Comparison of ENCODE assay signal across 18 cellular contexts in genomic region chr17:82343560-82343959, GRCh38. TPM values are rescaled to one million over a fixed set of nuclear protein-coding genes. Genes with fewer than 3 reads are reported as not detected.
"Had no signal": no experiment of that assay in that cellular context is flagged by ENCODE, and none has a peak within 500 bp of the region (broad histone marks: within the 10 kb centered on the region; RNA-seq: fewer than 3 reads in every experiment).

No MANE protein-coding gene starts in this region.

- FAIRE-seq: astrocyte, islet of Langerhans had no signal

- H3K27me3 ChIP-seq: gastrocnemius medialis had no signal

- H3K9me3 Mint-ChIP-seq: activated T-helper 1 cell treated with anti-CD3 and anti-CD28 coated beads, Interleukin-12 subunit alpha, Interleukin-12 subunit beta, Interleukin-2, Interleukin-4 antibody, amounts not matched to agents 30 ng/mL and 10 ng/mL and 1 ng/mL, durations not matched to agents 14 hours and 24 hours and 36 hours; T-helper 2 cell treated with Interferon-gamma antibody and Interleukin-4, amounts not matched to agents 5 μg/mL and 100 μg/mL, for 36 hours had no signal

- ATAC-seq: activated CD8-positive, alpha-beta T cell treated with anti-CD3 and anti-CD28 coated beads for 36 hours; gastrocnemius medialis; heart right ventricle; left lung had no signal

- H3K9me3 ChIP-seq: gastrocnemius medialis, heart right ventricle, left lung had no signal

- DNase-seq: activated CD8-positive, alpha-beta memory T cell treated with anti-CD3 and anti-CD28 coated beads, Interleukin-2, amount 50 U/mL, for 4 hours; activated CD8-positive, alpha-beta T cell treated with anti-CD3 and anti-CD28 coated beads for 36 hours; activated naive CD4-positive, alpha-beta T cell; effector CD8-positive, alpha-beta T cell; gastrocnemius medialis; heart right ventricle; mesenchymal stem cell; stimulated activated CD4-positive, alpha-beta T cell treated with anti-CD3 and anti-CD28 coated beads, Interleukin-12 subunit alpha, Interleukin-12 subunit beta, amount 100 ng/mL, for 4 hours; stimulated activated naive CD4-positive, alpha-beta T cell; trophoblast cell had no signal

- H3K4me3 ChIP-seq: coronary artery, gastrocnemius medialis, heart right ventricle, left lung had no signal

- H3K4me3 Mint-ChIP-seq: activated CD8-positive, alpha-beta T cell treated with anti-CD3 and anti-CD28 coated beads for 36 hours; activated T-helper 1 cell treated with anti-CD3 and anti-CD28 coated beads, Interleukin-12 subunit alpha, Interleukin-12 subunit beta, Interleukin-2, Interleukin-4 antibody, amounts not matched to agents 30 ng/mL and 10 ng/mL and 1 ng/mL, durations not matched to agents 14 hours and 24 hours and 36 hours; T-helper 2 cell treated with Interferon-gamma antibody and Interleukin-4, amounts not matched to agents 5 μg/mL and 100 μg/mL, for 36 hours had no signal

- H3K36me3 ChIP-seq: gastrocnemius medialis, heart right ventricle, left lung had no signal

- H3K27ac Mint-ChIP-seq: activated CD8-positive, alpha-beta T cell treated with anti-CD3 and anti-CD28 coated beads for 36 hours; activated T-helper 1 cell treated with anti-CD3 and anti-CD28 coated beads, Interleukin-12 subunit alpha, Interleukin-12 subunit beta, Interleukin-2, Interleukin-4 antibody, amounts not matched to agents 30 ng/mL and 10 ng/mL and 1 ng/mL, durations not matched to agents 14 hours and 24 hours and 36 hours; T-helper 2 cell treated with Interferon-gamma antibody and Interleukin-4, amounts not matched to agents 5 μg/mL and 100 μg/mL, for 36 hours had no signal

RNA-seq across cellular contexts. Expression of gene TEX19, which starts 15.5 kb away (rescaled TPM):
- total RNA-seq: activated CD8-positive, alpha-beta T cell treated with anti-CD3 and anti-CD28 coated beads for 36 hours; astrocyte; heart right ventricle; left lung; osteocyte; pulmonary artery endothelial cell had no signal

RNA-seq across cellular contexts. Expression of gene CD7, which starts 26.2 kb away (rescaled TPM):
- total RNA-seq: pulmonary artery endothelial cell had no signal

RNA-seq across cellular contexts. Expression of gene UTS2R, which starts 28.0 kb away (rescaled TPM):
- total RNA-seq: activated CD8-positive, alpha-beta T cell treated with anti-CD3 and anti-CD28 coated beads for 36 hours; activated T-helper 1 cell treated with anti-CD3 and anti-CD28 coated beads, Interleukin-12 subunit alpha, Interleukin-12 subunit beta, Interleukin-2, Interleukin-4 antibody, amounts not matched to agents 30 ng/mL and 10 ng/mL and 1 ng/mL, durations not matched to agents 14 hours and 24 hours and 36 hours; astrocyte; gastrocnemius medialis; left lung; osteocyte; pulmonary artery endothelial cell had no signal
